In the genomic region with DNA sequence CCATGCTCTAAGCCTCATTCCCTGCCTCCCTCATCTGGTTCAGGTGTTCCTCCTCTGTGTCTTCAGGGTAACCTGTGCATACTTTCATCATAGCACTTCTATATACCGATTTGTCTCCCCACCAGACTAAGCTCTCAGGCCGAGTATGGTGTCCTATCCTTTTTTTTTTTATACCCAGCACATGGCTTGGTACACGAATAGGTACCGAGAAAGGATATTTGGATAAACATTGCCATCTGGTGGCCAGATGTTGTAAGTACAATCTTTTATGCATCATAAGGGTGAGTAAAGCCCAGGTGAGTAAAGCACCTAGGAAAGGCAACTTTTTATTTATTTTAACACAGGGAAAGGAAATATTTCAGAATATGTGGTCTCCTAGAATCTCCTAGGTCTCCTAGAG, we compare ENCODE assay signal across 8 cellular contexts.
DNase-seq lines count a peak whose midpoint lies in the region; ATAC-seq and FAIRE-seq lines count a peak whose summit lies in the region.

No MANE protein-coding gene starts in this region.

- H3K9me3 Mint-ChIP-seq in memory B cell = peaks cover 4% of the 10 kb centered on the region

- peaks cover 2% of the 10 kb centered on the region for H3K4me1 Mint-ChIP-seq in memory B cell

- ATAC-seq in GM18861 (IDR thresholded peaks at IDR 0.05; ENCODE audit: unreplicated experiment) (peak; percentile 84), memory B cell (ENCODE audit: low read depth) (peak; percentile 72), GM18520 (IDR thresholded peaks at IDR 0.05; ENCODE audit: unreplicated experiment) (no peak)

- H3K4me3 Mint-ChIP-seq in memory B cell = no peak overlapping the region

- DNase-seq in D341Med (ENCODE audit: low spot score) = peak; percentile 36
- DNase-seq in HS-5 (ENCODE audit: low read depth) = peak; percentile 6
- peak; percentile 44 for DNase-seq in RCC 7860 (ENCODE audit: low spot score)
- peak; percentile 33 for DNase-seq in cerebellar cortex (ENCODE audit: low spot score)
- DNase-seq in memory B cell (ENCODE audit: low spot score in 2 of 2) = peak; percentile 22 to 42
- DNase-seq in UCSD-AML1 (lab: John Stamatoyannopoulos, UW; ENCODE audit: unreplicated experiment) = no peak

- FAIRE-seq in RCC 7860 (lab: Jason Lieb, UNC) = peak; percentile 76

- peak overlapping the region; percentile 43 for H3K27ac Mint-ChIP-seq in memory B cell

- peaks cover 8% of the 10 kb centered on the region for H3K36me3 Mint-ChIP-seq in memory B cell

- no peaks in the 10 kb centered on the region for H3K27me3 Mint-ChIP-seq in memory B cell
